14 cellular contexts compared by ENCODE assay signal in genomic region chr21:33236799-33237198, GRCh38. TPM values are rescaled to one million over a fixed set of nuclear protein-coding genes. Genes with fewer than 3 reads are reported as not detected.
DNase-seq lines count a peak whose midpoint lies in the region; ATAC-seq and TF ChIP-seq lines count a peak whose summit lies in the region.
"Had no signal": no experiment of that assay in that cellular context is flagged by ENCODE, and none has a peak within 500 bp of the region (broad histone marks: within the 10 kb centered on the region; RNA-seq: fewer than 3 reads in every experiment).

No MANE protein-coding gene starts in this region.

- no peak overlapping the region; the same call in 1 of the 2 replicates for H3K9ac ChIP-seq in DND-41 (ENCODE audit: low read depth, low read length)

- no peak for TF ChIP-seq CTCF in DND-41 (IDR thresholded peaks at IDR 0.05; ENCODE audit: borderline replicate concordance, extremely low read depth, low read length, poor library complexity, severe bottlenecking)
- TF ChIP-seq CTCF in fibroblast of the aortic adventitia (IDR thresholded peaks at IDR 0.05; ENCODE audit: insufficient read depth, low read length), result no peak
- TF ChIP-seq CTCF in left lung (IDR thresholded peaks at IDR 0.05), result no peak

- intact Hi-C loops in activated CD4-positive, alpha-beta memory T cell treated with anti-CD3 and anti-CD28 coated beads for 36 hours (cut with micrococcal nuclease), result no loop called here
- intact Hi-C loops in left lung (cut with DNase I), result no loop called here

- peak overlapping the region; percentile 34 for H3K4me3 ChIP-seq in CD4-positive, CD25-positive, alpha-beta regulatory T cell (ENCODE audit: low read depth, low read length)
- H3K4me3 ChIP-seq in DND-41 (ENCODE audit: low read depth in 1 of 2, low read length in 2 of 2) (no peak overlapping the region), fibroblast of the aortic adventitia (ENCODE audit: low read depth, low read length) (no peak overlapping the region), left lung (no peak overlapping the region)
- H3K4me3 ChIP-seq: left ventricle myocardium inferior, right atrium auricular region, SJCRH30 had no signal

- H2AFZ ChIP-seq in DND-41 (ENCODE audit: low read depth, low read length), result no peak overlapping the region

- H3K27me3 Mint-ChIP-seq in CD4-positive, CD25-positive, alpha-beta regulatory T cell, result no peaks in the 10 kb centered on the region
- H3K27me3 Mint-ChIP-seq in activated CD4-positive, alpha-beta memory T cell treated with anti-CD3 and anti-CD28 coated beads for 36 hours, result no peaks in the 10 kb centered on the region

- peaks cover 97% of the 10 kb centered on the region for H3K4me1 ChIP-seq in CD4-positive, CD25-positive, alpha-beta regulatory T cell (ENCODE audit: control insufficient read depth, insufficient read depth, low read length, poor library complexity, severe bottlenecking)
- H3K4me1 ChIP-seq in DND-41 (ENCODE audit: insufficient read depth, low read length), result peaks cover 85% of the 10 kb centered on the region
- H3K4me1 ChIP-seq in left lung, result peaks cover 8 to 84% of the 10 kb centered on the region in 2 donors

- H3K4me3 Mint-ChIP-seq in CD4-positive, CD25-positive, alpha-beta regulatory T cell, result peak overlapping the region; percentile 44 to 83 (median 65)
- no peak overlapping the region for H3K4me3 Mint-ChIP-seq in activated CD4-positive, alpha-beta memory T cell treated with anti-CD3 and anti-CD28 coated beads for 36 hours

- H3K4me2 ChIP-seq in DND-41 (ENCODE audit: insufficient read depth, low read length), result no peak overlapping the region

- peaks cover 46 to 95% (median 73%) of the 10 kb centered on the region in 4 donors for H3K4me1 Mint-ChIP-seq in CD4-positive, CD25-positive, alpha-beta regulatory T cell
- peaks cover 88% of the 10 kb centered on the region for H3K4me1 Mint-ChIP-seq in activated CD4-positive, alpha-beta memory T cell treated with anti-CD3 and anti-CD28 coated beads for 36 hours (ENCODE audit: low read depth)

- H3K9me3 Mint-ChIP-seq in CD4-positive, CD25-positive, alpha-beta regulatory T cell, result no peaks in the 10 kb centered on the region
- no peaks in the 10 kb centered on the region for H3K9me3 Mint-ChIP-seq in activated CD4-positive, alpha-beta memory T cell treated with anti-CD3 and anti-CD28 coated beads for 36 hours

- CTCF ChIA-PET in activated CD4-positive, alpha-beta memory T cell treated with anti-CD3 and anti-CD28 coated beads for 36 hours (lab: Charles Lee), result interaction anchor here (0.6 kb wide), 2 partner anchors 11 to 23 kb away, joined by 3 to 4 read pairs; no protein-coding TSS in a partner anchor

- POLR2A ChIA-PET in activated CD4-positive, alpha-beta memory T cell treated with anti-CD3 and anti-CD28 coated beads for 36 hours (lab: Charles Lee), result interaction anchor here (0.6 to 1.2 kb wide), 2 partner anchors 9 to 22 kb away, joined by 3 to 4 read pairs; no protein-coding TSS in a partner anchor

- DNase-seq in CD4-positive, CD25-positive, alpha-beta regulatory T cell, result no peak
- DNase-seq in DND-41 (no peak), fibroblast of the aortic adventitia (ENCODE audit: low read depth) (peak; percentile 11), left lung (no peak)
- no peak for DNase-seq in activated CD4-positive, alpha-beta memory T cell treated with anti-CD3 and anti-CD28 coated beads for 36 hours
- DNase-seq in activated CD4-positive, CD25-positive, alpha-beta regulatory T cell (lab: John Stamatoyannopoulos, UW), result no peak
- DNase-seq: cortex of kidney, GF-D8, hypothalamus, left ventricle myocardium inferior had no signal

- H3K27ac ChIP-seq in CD4-positive, CD25-positive, alpha-beta regulatory T cell (ENCODE audit: insufficient read depth, low read length, poor library complexity, severe bottlenecking), result peak overlapping the region; percentile 84
- peak overlapping the region; percentile 56; the same call in 1 of the 2 replicates for H3K27ac ChIP-seq in DND-41 (ENCODE audit: low read length)
- H3K27ac ChIP-seq in left lung, result no peak overlapping the region
- H3K27ac ChIP-seq: C4-2B, left ventricle myocardium inferior, right atrium auricular region had no signal

- H3K27me3 ChIP-seq in CD4-positive, CD25-positive, alpha-beta regulatory T cell (ENCODE audit: control insufficient read depth, insufficient read depth, low read length), result no peaks in the 10 kb centered on the region
- H3K27me3 ChIP-seq in DND-41 (ENCODE audit: insufficient read depth, low read length, poor library complexity) (no peaks in the 10 kb centered on the region), left lung (no peaks in the 10 kb centered on the region)
- H3K27me3 ChIP-seq: right atrium auricular region, SJCRH30 had no signal

- H3K79me2 ChIP-seq in DND-41 (ENCODE audit: insufficient read depth, low read length), result peaks cover 98% of the 10 kb centered on the region

- H3K9me3 ChIP-seq in CD4-positive, CD25-positive, alpha-beta regulatory T cell (ENCODE audit: control insufficient read depth in 2 of 2, low read length in 2 of 2), result no peaks in the 10 kb centered on the region
- H3K9me3 ChIP-seq in DND-41 (ENCODE audit: insufficient read depth, low read length, severe bottlenecking) (no peaks in the 10 kb centered on the region), left lung (no peaks in the 10 kb centered on the region)
- H3K9me3 ChIP-seq: left ventricle myocardium inferior, right atrium auricular region had no signal

- no peak for ATAC-seq in CD4-positive, CD25-positive, alpha-beta regulatory T cell (ENCODE audit: low read depth in 2 of 2)
- ATAC-seq in DND-41 (ENCODE audit: insufficient read depth, low read depth), result no peak
- no peak for ATAC-seq in GM18520 (IDR thresholded peaks at IDR 0.05; ENCODE audit: unreplicated experiment)
- ATAC-seq in left lung, result no peak

- H3K27ac Mint-ChIP-seq in CD4-positive, CD25-positive, alpha-beta regulatory T cell, result peak overlapping the region; percentile 75 to 94 (median 93)
- peak overlapping the region; percentile 31 for H3K27ac Mint-ChIP-seq in activated CD4-positive, alpha-beta memory T cell treated with anti-CD3 and anti-CD28 coated beads for 36 hours

- peaks cover 17% of the 10 kb centered on the region for H3K36me3 ChIP-seq in CD4-positive, CD25-positive, alpha-beta regulatory T cell (ENCODE audit: control insufficient read depth, insufficient read depth, low read length)
- H3K36me3 ChIP-seq in DND-41 (ENCODE audit: insufficient read depth, low read length) (peaks cover 29% of the 10 kb centered on the region), left lung (peaks cover 0 to under 1% of the 10 kb centered on the region in 2 donors)
- H3K36me3 ChIP-seq: left ventricle myocardium inferior, right atrium auricular region had no signal

- H4K20me1 ChIP-seq in DND-41 (ENCODE audit: insufficient read depth, low read length), result peaks cover 31% of the 10 kb centered on the region; the same call in 1 of the 2 replicates

- peaks cover 24% of the 10 kb centered on the region for H3K36me3 Mint-ChIP-seq in CD4-positive, CD25-positive, alpha-beta regulatory T cell
- H3K36me3 Mint-ChIP-seq in activated CD4-positive, alpha-beta memory T cell treated with anti-CD3 and anti-CD28 coated beads for 36 hours, result peaks cover 22% of the 10 kb centered on the region

RNA-seq across cellular contexts. Expression of gene IFNAR2, which starts 7.1 kb away (rescaled TPM):
- total RNA-seq in CD4-positive, CD25-positive, alpha-beta regulatory T cell, result 56.9 TPM
- 100 to 1,000 TPM; 110 to 121 (median 111) TPM for polyA plus RNA-seq in CD4-positive, CD25-positive, alpha-beta regulatory T cell
- 10 to 100 TPM; 29.9 to 30.1 TPM for total RNA-seq in activated CD4-positive, alpha-beta memory T cell treated with anti-CD3 and anti-CD28 coated beads for 36 hours
- total RNA-seq in fibroblast of the aortic adventitia (ENCODE audit: low replicate concordance), result 6.0 and 6.5 TPM in 2 replicates
- 10 to 100 TPM; 46.3 to 50.1 TPM for total RNA-seq in left lung

RNA-seq across cellular contexts. Expression of gene IL10RB, which starts 29.4 kb away (rescaled TPM):
- total RNA-seq in CD4-positive, CD25-positive, alpha-beta regulatory T cell, result 30.9 TPM
- 100 to 1,000 TPM in 1 of 4 donors, 10 to 100 TPM in 3; 72.3 to 105 (median 84.9) TPM for polyA plus RNA-seq in CD4-positive, CD25-positive, alpha-beta regulatory T cell
- total RNA-seq in activated CD4-positive, alpha-beta memory T cell treated with anti-CD3 and anti-CD28 coated beads for 36 hours, result 10 to 100 TPM; 31.3 to 32.5 TPM
- 31.0 and 39.8 TPM in 2 replicates for total RNA-seq in fibroblast of the aortic adventitia (ENCODE audit: low replicate concordance)
- 10 to 100 TPM; 42.3 to 48.2 TPM for total RNA-seq in left lung

Comparison
In these comparisons a context has a peak if more than half of its experiments do, and no peak if none do; other contexts are left out.
1. H3K27ac ChIP-seq: peak in CD4-positive, CD25-positive, alpha-beta regulatory T cell (single experiment) and DND-41 (single experiment); none in left lung (0 of 2).